17 cellular contexts compared by ENCODE assay signal in genomic region chr6:75752365-75752764, GRCh38. TPM values are rescaled to one million over a fixed set of nuclear protein-coding genes. Genes with fewer than 3 reads are reported as not detected.
DNase-seq lines count a peak whose midpoint lies in the region; ATAC-seq, FAIRE-seq and TF ChIP-seq lines count a peak whose summit lies in the region.
"Had no signal": no experiment of that assay in that cellular context is flagged by ENCODE, and none has a peak within 500 bp of the region (broad histone marks: within the 10 kb centered on the region; RNA-seq: fewer than 3 reads in every experiment).

No MANE protein-coding gene starts in this region.

- no peaks in the 10 kb centered on the region for H3K36me3 ChIP-seq in GM23248 (ENCODE audit: low read depth)
- H3K36me3 ChIP-seq in left lung: no peaks in the 10 kb centered on the region
- H3K36me3 ChIP-seq in CD8-positive, alpha-beta T cell (ENCODE audit: insufficient read depth, low read length): no peaks in the 10 kb centered on the region

- H3K36me3 Mint-ChIP-seq in osteocyte (ENCODE audit: unreplicated experiment): peaks cover 2% of the 10 kb centered on the region
- H3K36me3 Mint-ChIP-seq in CD8-positive, alpha-beta T cell: peaks cover 3% of the 10 kb centered on the region
- H3K36me3 Mint-ChIP-seq: natural killer cell treated with Interleukin-12 subunit alpha and Interleukin-12 subunit beta and Interleukin-15 and Interleukin-18, amount 100 ng/mL, for 72 hours; WTC11 had no signal

- H3K4me1 ChIP-seq in GM23248 (ENCODE audit: insufficient read depth): peaks cover 18% of the 10 kb centered on the region
- H3K4me1 ChIP-seq in left lung: peaks cover 2 to 11% of the 10 kb centered on the region in 2 donors
- peaks cover 5% of the 10 kb centered on the region for H3K4me1 ChIP-seq in CD8-positive, alpha-beta T cell (ENCODE audit: insufficient read depth, low read length)

- H3K9me2 ChIP-seq in GM23248 (ENCODE audit: insufficient read depth): no peaks in the 10 kb centered on the region

- peaks cover 61% of the 10 kb centered on the region for H3K79me2 ChIP-seq in GM23248 (ENCODE audit: insufficient read depth)

- FAIRE-seq in RCC 7860 (lab: Jason Lieb, UNC): peak; percentile 80
- FAIRE-seq: D721Med had no signal

- H2AFZ ChIP-seq in GM23248: no peak overlapping the region

- CTCF ChIA-PET in CD8-positive, alpha-beta T cell (lab: Charles Lee): no interaction called here

- no peaks in the 10 kb centered on the region for H3K9me3 Mint-ChIP-seq in osteocyte (ENCODE audit: unreplicated experiment)
- no peaks in the 10 kb centered on the region for H3K9me3 Mint-ChIP-seq in CD8-positive, alpha-beta T cell
- H3K9me3 Mint-ChIP-seq: natural killer cell treated with Interleukin-12 subunit alpha and Interleukin-12 subunit beta and Interleukin-15 and Interleukin-18, amount 100 ng/mL, for 72 hours; WTC11 had no signal

- peak overlapping the region; percentile 48 for H3K4me2 ChIP-seq in GM23248 (ENCODE audit: unreplicated experiment)

- H3K27me3 ChIP-seq in GM23248 (replicated peaks; ENCODE audit: insufficient read depth) (no peaks in the 10 kb centered on the region), left lung (peaks cover 0 to 41% of the 10 kb centered on the region in 2 donors)
- H3K27me3 ChIP-seq in CD8-positive, alpha-beta T cell (ENCODE audit: insufficient read depth, low read length): no peaks in the 10 kb centered on the region

- TF ChIP-seq CTCF in epithelial cell of proximal tubule (conservative IDR thresholded peaks at IDR 0.05; ENCODE audit: low read depth, low read length): no peak
- TF ChIP-seq CTCF in osteocyte (IDR thresholded peaks at IDR 0.05): no peak
- no peak for TF ChIP-seq CTCF in left lung (IDR thresholded peaks at IDR 0.05)
- TF ChIP-seq CTCF in CD8-positive, alpha-beta T cell (IDR thresholded peaks at IDR 0.05): no peak

- intact Hi-C loops in left lung (cut with DNase I): no loop called here
- intact Hi-C loops in CD8-positive, alpha-beta T cell (cut with DNase I, micrococcal nuclease): no loop called here

- H3K4me3 ChIP-seq in GM23248 (no peak overlapping the region), epithelial cell of proximal tubule (ENCODE audit: low read depth, low read length) (peak overlapping the region; percentile 35), left lung (no peak overlapping the region)
- no peak overlapping the region for H3K4me3 ChIP-seq in CD8-positive, alpha-beta T cell (ENCODE audit: low read depth, low read length)
- H3K4me3 ChIP-seq: coronary artery had no signal

- H3F3A ChIP-seq in GM23248 (ENCODE audit: insufficient read depth): peaks cover 17% of the 10 kb centered on the region

- POLR2A ChIA-PET in CD8-positive, alpha-beta T cell (lab: Charles Lee): no interaction called here

- no peak overlapping the region for H3K9ac ChIP-seq in GM23248

- no peaks in the 10 kb centered on the region for H3K9me3 ChIP-seq in GM23248 (ENCODE audit: low read depth)
- no peaks in the 10 kb centered on the region for H3K9me3 ChIP-seq in left lung
- H3K9me3 ChIP-seq in CD8-positive, alpha-beta T cell (ENCODE audit: low read length): no peaks in the 10 kb centered on the region

- WGBS in GM23248 (ENCODE audit: low coverage in 1 of 2, low lambda C conversion rate in 2 of 2, missing lambda C conversion rate in 2 of 2), 2 experiments: 90 to 96% methylated on average over 3 of the region's 3 CpGs

- in situ Hi-C loops in GM23248 (cut with MboI): no loop called here

- no peaks in the 10 kb centered on the region for H4K20me1 ChIP-seq in GM23248 (ENCODE audit: insufficient read depth)

- ATAC-seq in left lung: no peak
- no peak for ATAC-seq in CD8-positive, alpha-beta T cell
- ATAC-seq: esophagus mucosa; natural killer cell treated with Interleukin-12 subunit alpha and Interleukin-12 subunit beta and Interleukin-15 and Interleukin-18, amount 100 ng/mL, for 72 hours; right cardiac atrium; WTC11 had no signal

- DNase-seq in GM23248: peak; percentile 26
- DNase-seq in RCC 7860 (ENCODE audit: low spot score): peak; percentile 41
- DNase-seq in epithelial cell of proximal tubule (ENCODE audit: low read depth): no peak
- no peak for DNase-seq in osteocyte (ENCODE audit: extremely low spot score, unreplicated experiment)
- DNase-seq in NCI-H2029 treated with DMSO at 0.1 percent for 48 hours (lab: John Stamatoyannopoulos, UW): no peak
- no peak for DNase-seq in NCI-H446 (lab: John Stamatoyannopoulos, UW)
- no peak for DNase-seq in left lung
- DNase-seq in CD8-positive, alpha-beta T cell: no peak
- DNase-seq: activated effector memory CD4-positive, alpha-beta T cell treated with anti-CD3 and anti-CD28 coated beads, Interleukin-2, amount 50 U/mL, for 16 hours; AML-193; NCI-H2029; right cardiac atrium had no signal

- H3K27ac Mint-ChIP-seq in osteocyte (ENCODE audit: unreplicated experiment): peak overlapping the region; percentile 17
- no peak overlapping the region for H3K27ac Mint-ChIP-seq in CD8-positive, alpha-beta T cell
- H3K27ac Mint-ChIP-seq: natural killer cell treated with Interleukin-12 subunit alpha and Interleukin-12 subunit beta and Interleukin-15 and Interleukin-18, amount 100 ng/mL, for 72 hours; WTC11 had no signal

- H3K27me3 Mint-ChIP-seq in osteocyte (ENCODE audit: unreplicated experiment): no peaks in the 10 kb centered on the region
- peaks cover 29% of the 10 kb centered on the region for H3K27me3 Mint-ChIP-seq in CD8-positive, alpha-beta T cell (ENCODE audit: low read depth)

- H3K4me3 Mint-ChIP-seq in osteocyte (ENCODE audit: unreplicated experiment): no peak overlapping the region
- no peak overlapping the region for H3K4me3 Mint-ChIP-seq in CD8-positive, alpha-beta T cell
- H3K4me3 Mint-ChIP-seq: natural killer cell treated with Interleukin-12 subunit alpha and Interleukin-12 subunit beta and Interleukin-15 and Interleukin-18, amount 100 ng/mL, for 72 hours; WTC11 had no signal

- peak overlapping the region; percentile 25; the same call in 1 of the 2 replicates for H3K27ac ChIP-seq in GM23248
- peak overlapping the region in 1 of 2 donors; percentile 20 for H3K27ac ChIP-seq in left lung
- H3K27ac ChIP-seq in CD8-positive, alpha-beta T cell (ENCODE audit: low read depth, low read length): no peak overlapping the region
- H3K27ac ChIP-seq: coronary artery had no signal

- H3K4me1 Mint-ChIP-seq in osteocyte (ENCODE audit: unreplicated experiment): peaks cover 56% of the 10 kb centered on the region
- peaks cover 17% of the 10 kb centered on the region for H3K4me1 Mint-ChIP-seq in CD8-positive, alpha-beta T cell (ENCODE audit: low read depth)

RNA-seq across cellular contexts. Expression of gene MYO6, which starts 3.3 kb away (rescaled TPM):
- 10.0 and 10.9 TPM in 2 replicates for total RNA-seq in GM23248 (2014; rRNA removed; shearing (Covaris generic))
- polyA plus RNA-seq in GM23248 (2016; fragmentation: Nextera tagmentation; extraction: Ambion mirVana): 24.2 and 25.8 TPM in 2 replicates
- total RNA-seq in epithelial cell of proximal tubule (23.4 and 50.7 TPM in 2 replicates), osteocyte (61.6 and 62.6 TPM in 2 replicates), left lung (100 to 1,000 TPM in 1 of 2 donors, 10 to 100 TPM in 1; 55.6 to 105 TPM)
- 1 to 10 TPM; 2.2 to 2.8 TPM for total RNA-seq in CD8-positive, alpha-beta T cell

Comparison
In these comparisons a context has a peak if more than half of its experiments do, and no peak if none do; other contexts are left out.
1. DNase-seq: peak in GM23248 (single experiment) and RCC 7860 (single experiment); none in epithelial cell of proximal tubule (single experiment), osteocyte (single experiment), NCI-H2029 treated with DMSO at 0.1 percent for 48 hours (single experiment), NCI-H446 (0 of 2), left lung (0 of 2) and CD8-positive, alpha-beta T cell (0 of 7).